ENCODE assay signal across 1 cellular context in the genomic region with DNA sequence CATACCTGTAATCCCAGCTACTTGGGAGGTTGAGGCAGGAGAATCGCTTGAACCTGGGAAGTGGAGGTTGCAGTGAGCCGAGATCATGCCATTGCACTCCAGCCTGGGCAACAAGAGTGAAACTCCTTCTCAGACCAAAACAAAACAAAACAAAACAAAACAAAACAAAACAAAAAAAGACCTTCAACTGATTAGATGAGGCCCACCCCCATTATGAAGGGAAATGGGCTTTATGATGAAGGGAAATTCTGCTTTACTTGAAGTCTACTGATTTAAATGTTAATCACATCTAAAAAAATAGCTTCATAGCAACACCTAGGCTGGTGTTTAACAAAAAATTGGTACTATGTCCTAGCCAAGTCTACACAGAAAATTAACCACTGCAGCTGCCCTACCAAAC. TPM values are rescaled to one million over a fixed set of nuclear protein-coding genes. Genes with fewer than 3 reads are reported as not detected.
"Had no signal": no experiment of that assay in that cellular context is flagged by ENCODE, and none has a peak within 500 bp of the region (broad histone marks: within the 10 kb centered on the region; RNA-seq: fewer than 3 reads in every experiment).

No MANE protein-coding gene starts in this region.

RNA-seq across cellular contexts. Expression of a gene that starts 25.2 kb away (rescaled TPM):
- total RNA-seq: LHCN-M2 had no signal
